ENCODE assay signal across 8 cellular contexts in the genomic region with DNA sequence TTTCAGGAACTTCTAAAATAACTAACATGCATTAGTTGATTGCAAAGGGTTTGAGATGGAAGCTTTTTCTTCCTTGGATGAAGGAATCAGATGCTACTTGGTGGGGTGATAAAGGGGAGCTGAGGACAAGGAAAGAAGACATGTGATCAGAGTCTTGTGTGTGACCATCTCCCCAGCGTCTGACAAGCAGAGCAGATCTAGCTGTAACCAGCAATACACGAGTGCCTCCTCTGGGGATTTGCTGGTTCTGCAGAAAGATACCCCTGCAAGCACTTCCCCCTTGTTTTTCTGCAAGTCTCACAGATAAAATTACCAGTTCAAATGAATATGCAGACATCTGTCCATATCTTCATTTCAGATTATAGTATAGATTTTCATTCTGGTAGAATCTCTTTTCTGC. TPM values are rescaled to one million over a fixed set of nuclear protein-coding genes. Genes with fewer than 3 reads are reported as not detected.
DNase-seq lines count a peak whose midpoint lies in the region; ATAC-seq and TF ChIP-seq lines count a peak whose summit lies in the region.

No MANE protein-coding gene starts in this region.

- DNase-seq in NCI-H1436 (lab: John Stamatoyannopoulos, UW) (peak; percentile 51), UCSD-AML1 (lab: John Stamatoyannopoulos, UW; ENCODE audit: unreplicated experiment) (peak; percentile 7), mucosa of descending colon (peak in 1 of 3 donors; percentile 13), immature natural killer cell (no peak), T-helper 1 cell (no peak)
- DNase-seq in activated CD4-positive, alpha-beta T cell treated with anti-CD3 and anti-CD28 coated beads, Interleukin-2, amount 10 ng/mL, durations not matched to agents 7 days and 5 days = no peak
- no peak for DNase-seq in activated CD4-positive, alpha-beta T cell treated with anti-CD3 and anti-CD28 coated beads for 1 hour

- POLR2A ChIA-PET in activated CD4-positive, alpha-beta T cell treated with anti-CD3 and anti-CD28 coated beads, Interleukin-2, amount 10 ng/mL, durations not matched to agents 7 days and 5 days (lab: Charles Lee) = no interaction called here

- peaks cover 10 to 64% (median 27%) of the 10 kb centered on the region in 6 donors for H3K9me3 Mint-ChIP-seq in immature natural killer cell
- H3K9me3 Mint-ChIP-seq in activated CD4-positive, alpha-beta T cell treated with anti-CD3 and anti-CD28 coated beads, Interleukin-2, amount 10 ng/mL, durations not matched to agents 7 days and 5 days = no peaks in the 10 kb centered on the region

- no peak for TF ChIP-seq CTCF in mucosa of descending colon (IDR thresholded peaks at IDR 0.05)

- H3K36me3 ChIP-seq in mucosa of descending colon (ENCODE audit: low read depth) = no peaks in the 10 kb centered on the region

- ATAC-seq in GM19438 (IDR thresholded peaks at IDR 0.05; ENCODE audit: low read depth, unreplicated experiment) (peak; percentile 53), mucosa of descending colon (peak; percentile 66)

- peaks cover 0 to 6% (median 1%) of the 10 kb centered on the region in 3 donors for H3K27me3 Mint-ChIP-seq in immature natural killer cell (ENCODE audit: low read depth in 3 of 3)
- H3K27me3 Mint-ChIP-seq in activated CD4-positive, alpha-beta T cell treated with anti-CD3 and anti-CD28 coated beads, Interleukin-2, amount 10 ng/mL, durations not matched to agents 7 days and 5 days = peaks cover 10% of the 10 kb centered on the region

- no peaks in the 10 kb centered on the region for H3K9me3 ChIP-seq in mucosa of descending colon

- intact Hi-C loops in mucosa of descending colon (cut with DNase I, micrococcal nuclease) = no loop called here

- CTCF ChIA-PET in activated CD4-positive, alpha-beta T cell treated with anti-CD3 and anti-CD28 coated beads, Interleukin-2, amount 10 ng/mL, durations not matched to agents 7 days and 5 days (lab: Charles Lee) = no interaction called here

- H3K4me1 ChIP-seq in mucosa of descending colon (ENCODE audit: low read depth) = peaks cover 3% of the 10 kb centered on the region

- no peak overlapping the region for H3K4me3 ChIP-seq in mucosa of descending colon

- peaks cover 0 to 4% (median 0%) of the 10 kb centered on the region in 3 donors for H3K36me3 Mint-ChIP-seq in immature natural killer cell
- no peaks in the 10 kb centered on the region for H3K36me3 Mint-ChIP-seq in activated CD4-positive, alpha-beta T cell treated with anti-CD3 and anti-CD28 coated beads, Interleukin-2, amount 10 ng/mL, durations not matched to agents 7 days and 5 days (ENCODE audit: low read depth)

- no peak overlapping the region for H3K4me3 Mint-ChIP-seq in immature natural killer cell
- no peak overlapping the region for H3K4me3 Mint-ChIP-seq in activated CD4-positive, alpha-beta T cell treated with anti-CD3 and anti-CD28 coated beads, Interleukin-2, amount 10 ng/mL, durations not matched to agents 7 days and 5 days

- H3K27ac Mint-ChIP-seq in immature natural killer cell = no peak overlapping the region
- no peak overlapping the region for H3K27ac Mint-ChIP-seq in activated CD4-positive, alpha-beta T cell treated with anti-CD3 and anti-CD28 coated beads, Interleukin-2, amount 10 ng/mL, durations not matched to agents 7 days and 5 days

- H3K4me1 Mint-ChIP-seq in immature natural killer cell = peaks cover 0 to 2% of the 10 kb centered on the region in 2 donors
- no peaks in the 10 kb centered on the region for H3K4me1 Mint-ChIP-seq in activated CD4-positive, alpha-beta T cell treated with anti-CD3 and anti-CD28 coated beads, Interleukin-2, amount 10 ng/mL, durations not matched to agents 7 days and 5 days

RNA-seq across cellular contexts. Expression of a gene that starts 2.7 kb away (rescaled TPM):
- total RNA-seq in mucosa of descending colon = not detected
- not detected for polyA plus RNA-seq in immature natural killer cell
- total RNA-seq in activated CD4-positive, alpha-beta T cell treated with anti-CD3 and anti-CD28 coated beads, Interleukin-2, amount 10 ng/mL, durations not matched to agents 7 days and 5 days = not detected

Comparison
In these comparisons a context has a peak if more than half of its experiments do, and no peak if none do; other contexts are left out.
1. DNase-seq: peak in NCI-H1436 (single experiment) and UCSD-AML1 (single experiment); none in immature natural killer cell (0 of 3), T-helper 1 cell (0 of 5), activated CD4-positive, alpha-beta T cell treated with anti-CD3 and anti-CD28 coated beads, Interleukin-2, amount 10 ng/mL, durations not matched to agents 7 days and 5 days (single experiment) and activated CD4-positive, alpha-beta T cell treated with anti-CD3 and anti-CD28 coated beads for 1 hour (single experiment).